In the genomic region with DNA sequence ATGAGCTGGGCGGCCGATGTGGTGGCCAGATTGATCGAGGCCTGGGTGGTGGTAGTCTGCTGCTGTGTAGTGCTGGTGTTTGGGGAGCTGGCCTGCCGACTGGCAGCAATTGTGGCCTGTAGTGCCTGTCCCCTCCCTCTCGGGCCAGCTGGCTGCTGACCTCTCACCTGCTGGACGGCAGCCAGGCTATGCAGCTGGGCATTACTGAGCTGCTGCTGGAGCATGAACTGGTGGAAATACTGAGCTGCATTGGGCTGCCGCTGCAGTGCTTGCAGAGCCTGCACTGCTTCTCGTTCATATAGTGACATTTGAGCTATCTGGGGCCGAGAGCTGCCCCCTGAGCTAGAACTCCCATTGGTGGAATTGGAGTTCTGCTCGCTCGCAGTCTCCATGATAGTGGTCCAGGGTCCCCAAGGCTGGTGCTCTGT, we compare ENCODE assay signal across 14 cellular contexts. TPM values are rescaled to one million over a fixed set of nuclear protein-coding genes. Genes with fewer than 3 reads are reported as not detected.
"Had no signal": no experiment of that assay in that cellular context is flagged by ENCODE, and none has a peak within 500 bp of the region (broad histone marks: within the 10 kb centered on the region; RNA-seq: fewer than 3 reads in every experiment).

No MANE protein-coding gene starts in this region.

RNA-seq across cellular contexts. Expression of a gene that starts 11.6 kb away (rescaled TPM):
- total RNA-seq: activated CD4-positive, alpha-beta T cell treated with anti-CD3 and anti-CD28 coated beads, Interleukin-2, amount 10 ng/mL, durations not matched to agents 7 days and 5 days; activated naive CD4-positive, alpha-beta T cell treated with anti-CD3 and anti-CD28 coated beads, Interleukin-2, amount 50 U/mL, for 72 hours; activated T-cell treated with anti-CD3 and anti-CD28 coated beads, Interleukin-2, amount 50 U/mL, for 72 hours; colonic mucosa; foreskin keratinocyte; left ventricle myocardium superior; mononuclear cell; naive thymus-derived CD8-positive, alpha-beta T cell; osteocyte; renal cortical epithelial cell; SJSA1; testis; ureter had no signal
- polyA plus RNA-seq: foreskin keratinocyte; immature natural killer cell; naive thymus-derived CD8-positive, alpha-beta T cell had no signal

RNA-seq across cellular contexts. Expression of a gene that starts 14.1 kb away (rescaled TPM):
- total RNA-seq: activated CD4-positive, alpha-beta T cell treated with anti-CD3 and anti-CD28 coated beads, Interleukin-2, amount 10 ng/mL, durations not matched to agents 7 days and 5 days; activated naive CD4-positive, alpha-beta T cell treated with anti-CD3 and anti-CD28 coated beads, Interleukin-2, amount 50 U/mL, for 72 hours; activated T-cell treated with anti-CD3 and anti-CD28 coated beads, Interleukin-2, amount 50 U/mL, for 72 hours; colonic mucosa; foreskin keratinocyte; left ventricle myocardium superior; mononuclear cell; naive thymus-derived CD8-positive, alpha-beta T cell; osteocyte; renal cortical epithelial cell; SJSA1; testis; ureter had no signal
- polyA plus RNA-seq: foreskin keratinocyte; immature natural killer cell; naive thymus-derived CD8-positive, alpha-beta T cell had no signal

RNA-seq across cellular contexts. Expression of a gene that starts 29.5 kb away (rescaled TPM):
- total RNA-seq: activated CD4-positive, alpha-beta T cell treated with anti-CD3 and anti-CD28 coated beads, Interleukin-2, amount 10 ng/mL, durations not matched to agents 7 days and 5 days; activated naive CD4-positive, alpha-beta T cell treated with anti-CD3 and anti-CD28 coated beads, Interleukin-2, amount 50 U/mL, for 72 hours; activated T-cell treated with anti-CD3 and anti-CD28 coated beads, Interleukin-2, amount 50 U/mL, for 72 hours; colonic mucosa; foreskin keratinocyte; left ventricle myocardium superior; mononuclear cell; naive thymus-derived CD8-positive, alpha-beta T cell; osteocyte; renal cortical epithelial cell; SJSA1 had no signal
- polyA plus RNA-seq: foreskin keratinocyte; immature natural killer cell; naive thymus-derived CD8-positive, alpha-beta T cell had no signal

RNA-seq across cellular contexts. Expression of a gene that starts 51.6 kb away (rescaled TPM):
- total RNA-seq: activated CD4-positive, alpha-beta T cell treated with anti-CD3 and anti-CD28 coated beads, Interleukin-2, amount 10 ng/mL, durations not matched to agents 7 days and 5 days; activated naive CD4-positive, alpha-beta T cell treated with anti-CD3 and anti-CD28 coated beads, Interleukin-2, amount 50 U/mL, for 72 hours; activated T-cell treated with anti-CD3 and anti-CD28 coated beads, Interleukin-2, amount 50 U/mL, for 72 hours; colonic mucosa; foreskin keratinocyte; left ventricle myocardium superior; naive thymus-derived CD8-positive, alpha-beta T cell; osteocyte; renal cortical epithelial cell; SJSA1; ureter had no signal
- polyA plus RNA-seq: foreskin keratinocyte; immature natural killer cell; naive thymus-derived CD8-positive, alpha-beta T cell had no signal

RNA-seq across cellular contexts. Expression of a gene that starts 55.5 kb away (rescaled TPM):
- total RNA-seq: activated CD4-positive, alpha-beta T cell treated with anti-CD3 and anti-CD28 coated beads, Interleukin-2, amount 10 ng/mL, durations not matched to agents 7 days and 5 days; activated naive CD4-positive, alpha-beta T cell treated with anti-CD3 and anti-CD28 coated beads, Interleukin-2, amount 50 U/mL, for 72 hours; colonic mucosa; foreskin keratinocyte; left ventricle myocardium superior; mononuclear cell; naive thymus-derived CD8-positive, alpha-beta T cell; osteocyte; renal cortical epithelial cell; SJSA1; testis; ureter had no signal
- polyA plus RNA-seq: foreskin keratinocyte; immature natural killer cell; naive thymus-derived CD8-positive, alpha-beta T cell had no signal
